Comparison of ENCODE assay signal across 30 cellular contexts in the genomic region with DNA sequence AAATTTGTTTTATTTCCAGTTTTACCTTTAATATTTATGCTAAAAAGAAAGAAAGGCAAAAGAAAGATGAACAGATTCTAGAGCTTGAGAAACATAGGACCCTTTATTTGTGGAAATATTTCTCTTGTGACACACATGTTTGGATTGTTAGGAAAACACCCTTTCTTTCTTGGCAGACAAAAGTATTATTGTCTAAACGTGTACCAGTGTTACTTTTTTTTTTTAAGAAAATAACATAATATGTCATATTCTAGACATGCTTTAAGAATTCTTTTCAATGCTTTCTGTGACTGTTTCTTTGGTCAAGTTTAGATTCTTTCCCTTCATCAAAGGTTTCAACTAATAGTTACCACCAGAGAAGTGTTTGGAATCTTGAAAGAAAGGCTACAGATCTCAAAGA.
A peak's percentile ranks its signal among the peaks of the same experiment; 100 is the strongest.
DNase-seq lines count a peak whose midpoint lies in the region; ATAC-seq, FAIRE-seq and TF ChIP-seq lines count a peak whose summit lies in the region.
"Had no signal": no experiment of that assay in that cellular context is flagged by ENCODE, and none has a peak within 500 bp of the region (broad histone marks: within the 10 kb centered on the region; RNA-seq: fewer than 3 reads in every experiment).

No MANE protein-coding gene starts in this region.

- no peaks in the 10 kb centered on the region for H3K9me3 ChIP-seq in SJSA1 (replicated peaks)
- H3K9me3 ChIP-seq in endothelial cell of umbilical vein (replicated peaks; ENCODE audit: control insufficient read depth, insufficient read depth, low read length): no peaks in the 10 kb centered on the region
- no peaks in the 10 kb centered on the region for H3K9me3 ChIP-seq in right cardiac atrium (ENCODE audit: control insufficient read depth, low read length)
- H3K9me3 ChIP-seq: BLaER1, neutrophil, psoas muscle, tibial nerve had no signal

- H3K9me1 ChIP-seq in endothelial cell of umbilical vein (replicated peaks; ENCODE audit: control insufficient read depth, extremely low read depth, insufficient read depth, low read length): no peaks in the 10 kb centered on the region

- DNase-seq in COLO829 (ENCODE audit: low spot score) (peak; percentile 59), SJSA1 (ENCODE audit: low read depth in 1 of 2, low spot score in 2 of 2) (peak in 1 of 2 experiments; percentile 32), endothelial cell of umbilical vein (ENCODE audit: low read depth, low spot score) (peak; percentile 51), kidney glomerular epithelial cell (lab: John Stamatoyannopoulos, UW) (peak; percentile 28), right cardiac atrium (no peak), GM10266 (ENCODE audit: extremely low spot score) (no peak)
- DNase-seq: ACHN; activated CD8-positive, alpha-beta T cell treated with anti-CD3 and anti-CD28 coated beads for 36 hours; activated naive CD4-positive, alpha-beta T cell treated with anti-CD3 and anti-CD28 coated beads, Interleukin-2, amount 50 U/mL, for 16 hours; amygdala; GF-D8; hypothalamus; Karpas-422; left ventricle myocardium inferior; MV-4-11; naive B cell; NCI-H1436 treated with DMSO at 0.1 percent for 48 hours; NCI-H446; psoas muscle; stimulated activated CD4-positive, alpha-beta T cell treated with anti-CD3 and anti-CD28 coated beads, Interleukin-1b, Interleukin-23, amount 100 ng/mL, for 48 hours had no signal

- WGBS in right cardiac atrium: 26% methylated on average over 1 of the region's 1 CpG

- no peak overlapping the region for H3K4me2 ChIP-seq in endothelial cell of umbilical vein (ENCODE audit: insufficient read depth, low read length)
- H3K4me2 ChIP-seq: BLaER1, smooth muscle cell had no signal

- ATAC-seq in right cardiac atrium: no peak
- no peak for ATAC-seq in HG03460 (IDR thresholded peaks at IDR 0.05; ENCODE audit: unreplicated experiment)
- ATAC-seq in GM21423 (IDR thresholded peaks at IDR 0.05; ENCODE audit: unreplicated experiment): no peak
- ATAC-seq: activated CD8-positive, alpha-beta T cell treated with anti-CD3 and anti-CD28 coated beads for 36 hours; activated T-helper 17 cell treated with anti-CD3 and anti-CD28 coated beads, Interleukin-2, amount 50 U/mL, for 72 hours; psoas muscle; Right ventricle myocardium inferior had no signal

- no peak for TF ChIP-seq POLR2A in endothelial cell of umbilical vein (IDR thresholded peaks at IDR 0.05; ENCODE audit: low read depth, low read length)

- H3K27me3 ChIP-seq in SJSA1 (replicated peaks): no peaks in the 10 kb centered on the region
- no peaks in the 10 kb centered on the region for H3K27me3 ChIP-seq in endothelial cell of umbilical vein (ENCODE audit: control insufficient read depth in 2 of 2, insufficient read depth in 2 of 2, low read length in 2 of 2)
- H3K27me3 ChIP-seq in right cardiac atrium (ENCODE audit: control insufficient read depth, insufficient read depth): no peaks in the 10 kb centered on the region
- H3K27me3 ChIP-seq: BLaER1, neutrophil, tibial nerve had no signal

- intact Hi-C loops in endothelial cell of umbilical vein (cut with micrococcal nuclease): no loop called here
- intact Hi-C loops in right cardiac atrium (cut with DNase I): no loop called here

- dilution Hi-C loops in endothelial cell of umbilical vein (cut with MboI; ENCODE audit: extremely low pct_ligation_motif_present, low sequenced_read_pairs): no loop called here

- no peaks in the 10 kb centered on the region for H4K20me1 ChIP-seq in endothelial cell of umbilical vein (replicated peaks; ENCODE audit: control insufficient read depth, extremely low read depth, insufficient read depth, low read length)
- H4K20me1 ChIP-seq: BLaER1 had no signal

- H3K36me3 ChIP-seq in SJSA1 (no peaks in the 10 kb centered on the region), endothelial cell of umbilical vein (ENCODE audit: control insufficient read depth in 2 of 2, extremely low read depth in 1 of 2, insufficient read depth in 2 of 2, low read length in 2 of 2) (no peaks in the 10 kb centered on the region)
- H3K36me3 ChIP-seq: BLaER1, left ventricle myocardium inferior, neutrophil, tibial nerve had no signal

- H3K27ac ChIP-seq in SJSA1 (peak overlapping the region; percentile 18), endothelial cell of umbilical vein (ENCODE audit: insufficient read depth, low read depth, low read length) (no peak overlapping the region), right cardiac atrium (ENCODE audit: low read length) (no peak overlapping the region)
- H3K27ac ChIP-seq: BLaER1, HL-60, left ventricle myocardium inferior, neutrophil, psoas muscle, tibial nerve had no signal

- BruUV-seq in endothelial cell of umbilical vein (replicated peaks; lab: Mats Ljungman, UMichigan): no TSS peak

- POLR2A ChIA-PET in endothelial cell of umbilical vein (lab: Charles Lee): no interaction called here

- H3K4me1 ChIP-seq in SJSA1 (replicated peaks) (peaks cover 5% of the 10 kb centered on the region), endothelial cell of umbilical vein (ENCODE audit: control insufficient read depth, extremely low read depth, insufficient read depth, low read length) (no peaks in the 10 kb centered on the region), right cardiac atrium (ENCODE audit: control insufficient read depth, insufficient read depth, low read length) (no peaks in the 10 kb centered on the region)
- H3K4me1 ChIP-seq: BLaER1, left ventricle myocardium inferior, psoas muscle, tibial nerve had no signal

- no peaks in the 10 kb centered on the region for H3K79me2 ChIP-seq in endothelial cell of umbilical vein (ENCODE audit: control insufficient read depth, insufficient read depth, low read length)

- no peak overlapping the region for H2AFZ ChIP-seq in endothelial cell of umbilical vein (ENCODE audit: low read depth, low read length)

- H3K9ac ChIP-seq in endothelial cell of umbilical vein (replicated peaks; ENCODE audit: extremely low read depth, insufficient read depth, low read length): no peak overlapping the region
- H3K9ac ChIP-seq: BLaER1 had no signal

- CTCF ChIA-PET in endothelial cell of umbilical vein (lab: Charles Lee): no interaction called here

- TF ChIP-seq CTCF in endothelial cell of umbilical vein (IDR thresholded peaks at IDR 0.05; ENCODE audit: extremely low read depth in 1 of 2, insufficient read depth in 1 of 2, low read depth in 1 of 2, low read length in 2 of 2) (no peak), GM10266 (IDR thresholded peaks at IDR 0.05; ENCODE audit: control insufficient read depth, insufficient read depth, low read depth, missing control alignments) (no peak)

- H3K4me3 ChIP-seq in SJSA1: no peak overlapping the region
- H3K4me3 ChIP-seq in endothelial cell of umbilical vein (replicated peaks in 1 of 3; ENCODE audit: insufficient read depth in 1 of 3, low read depth in 1 of 3, low read length in 3 of 3): no peak overlapping the region
- H3K4me3 ChIP-seq in right cardiac atrium (ENCODE audit: low read length): no peak overlapping the region
- H3K4me3 ChIP-seq: BLaER1, left ventricle myocardium inferior, psoas muscle, smooth muscle cell, tibial nerve had no signal

- no peak for FAIRE-seq in endothelial cell of umbilical vein (lab: Jason Lieb, UNC)
- FAIRE-seq: H1 had no signal

TF ChIP-seq in endothelial cell of umbilical vein, 7 proteins besides CTCF, POLR2A, EP300 and RAD21:
- TF ChIP-seq POLR2AphosphoS5 (IDR thresholded peaks at IDR 0.05; ENCODE audit: insufficient read depth, low read depth, low read length): no peak
- TF ChIP-seq MYC (IDR thresholded peaks at IDR 0.05; ENCODE audit: low read depth, low read length): no peak
- TF ChIP-seq, protein P1, sequence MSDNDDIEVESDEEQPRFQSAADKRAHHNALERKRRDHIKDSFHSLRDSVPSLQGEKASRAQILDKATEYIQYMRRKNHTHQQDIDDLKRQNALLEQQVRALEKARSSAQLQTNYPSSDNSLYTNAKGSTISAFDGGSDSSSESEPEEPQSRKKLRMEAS (IDR thresholded peaks at IDR 0.05; ENCODE audit: insufficient read depth, insufficient read length): no peak
- no peak for TF ChIP-seq GATA2 (IDR thresholded peaks at IDR 0.05; ENCODE audit: insufficient read depth, insufficient read length, low read depth, low read length)
- no peak for TF ChIP-seq FOS (IDR thresholded peaks at IDR 0.05; ENCODE audit: borderline replicate concordance, insufficient read depth, low read length)
- no peak for TF ChIP-seq EZH2 (IDR thresholded peaks at IDR 0.05; ENCODE audit: borderline replicate concordance, low read depth, low read length, severe bottlenecking)
- no peak for TF ChIP-seq JUN (IDR thresholded peaks at IDR 0.05; ENCODE audit: borderline replicate concordance, insufficient read depth, insufficient read length, low read depth)

Comparison
In these comparisons a context has a peak if more than half of its experiments do, and no peak if none do; other contexts are left out.
1. DNase-seq: peak in COLO829 (single experiment), endothelial cell of umbilical vein (single experiment) and kidney glomerular epithelial cell (single experiment); none in right cardiac atrium (0 of 3) and GM10266 (single experiment).